In the genomic region with DNA sequence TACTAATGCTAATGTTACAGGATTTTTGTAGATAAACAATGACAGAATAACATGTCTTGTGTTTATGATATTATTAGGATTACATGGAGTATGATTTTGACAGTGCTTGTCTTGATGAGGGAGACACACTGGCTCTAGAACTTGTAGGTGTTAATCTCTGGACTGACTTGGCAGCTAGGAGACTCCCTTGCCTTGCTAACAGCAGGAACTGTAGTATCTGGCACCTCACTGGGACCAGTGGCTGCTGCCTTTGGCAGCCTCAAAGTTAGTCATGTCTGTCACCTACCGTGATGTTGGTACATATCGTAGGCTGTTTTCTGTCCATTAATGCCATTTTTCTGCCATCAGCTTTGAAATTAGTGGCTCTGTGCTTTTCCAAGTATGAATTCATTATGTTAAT, we compare ENCODE assay signal across 1 cellular context.
TF ChIP-seq lines count a peak whose summit lies in the region.

No MANE protein-coding gene starts in this region.

TF ChIP-seq in WTC11, 78 proteins besides CTCF, POLR2A, EP300 and RAD21 (continued from another document):
- no peak for TF ChIP-seq ESRRA (CRISPR knock-in tag; IDR thresholded peaks at IDR 0.05; ENCODE audit: borderline replicate concordance)
- TF ChIP-seq, protein P1, sequence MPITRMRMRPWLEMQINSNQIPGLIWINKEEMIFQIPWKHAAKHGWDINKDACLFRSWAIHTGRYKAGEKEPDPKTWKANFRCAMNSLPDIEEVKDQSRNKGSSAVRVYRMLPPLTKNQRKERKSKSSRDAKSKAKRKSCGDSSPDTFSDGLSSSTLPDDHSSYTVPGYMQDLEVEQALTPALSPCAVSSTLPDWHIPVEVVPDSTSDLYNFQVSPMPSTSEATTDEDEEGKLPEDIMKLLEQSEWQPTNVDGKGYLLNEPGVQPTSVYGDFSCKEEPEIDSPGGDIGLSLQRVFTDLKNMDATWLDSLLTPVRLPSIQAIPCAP (CRISPR knock-in tag; IDR thresholded peaks at IDR 0.05), result no peak
- no peak for TF ChIP-seq NR3C1 (CRISPR knock-in tag; conservative IDR thresholded peaks at IDR 0.05; ENCODE audit: low read depth)
- no peak for TF ChIP-seq NR2C2 (CRISPR knock-in tag; IDR thresholded peaks at IDR 0.05)
- TF ChIP-seq, protein P2, sequence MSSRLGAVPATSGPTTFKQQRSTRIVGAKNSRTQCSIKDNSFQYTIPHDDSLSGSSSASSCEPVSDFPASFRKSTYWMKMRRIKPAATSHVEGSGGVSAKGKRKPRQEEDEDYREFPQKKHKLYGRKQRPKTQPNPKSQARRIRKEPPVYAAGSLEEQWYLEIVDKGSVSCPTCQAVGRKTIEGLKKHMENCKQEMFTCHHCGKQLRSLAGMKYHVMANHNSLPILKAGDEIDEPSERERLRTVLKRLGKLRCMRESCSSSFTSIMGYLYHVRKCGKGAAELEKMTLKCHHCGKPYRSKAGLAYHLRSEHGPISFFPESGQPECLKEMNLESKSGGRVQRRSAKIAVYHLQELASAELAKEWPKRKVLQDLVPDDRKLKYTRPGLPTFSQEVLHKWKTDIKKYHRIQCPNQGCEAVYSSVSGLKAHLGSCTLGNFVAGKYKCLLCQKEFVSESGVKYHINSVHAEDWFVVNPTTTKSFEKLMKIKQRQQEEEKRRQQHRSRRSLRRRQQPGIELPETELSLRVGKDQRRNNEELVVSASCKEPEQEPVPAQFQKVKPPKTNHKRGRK (CRISPR knock-in tag; IDR thresholded peaks at IDR 0.05; ENCODE audit: borderline replicate concordance), result no peak
- TF ChIP-seq, protein P3, sequence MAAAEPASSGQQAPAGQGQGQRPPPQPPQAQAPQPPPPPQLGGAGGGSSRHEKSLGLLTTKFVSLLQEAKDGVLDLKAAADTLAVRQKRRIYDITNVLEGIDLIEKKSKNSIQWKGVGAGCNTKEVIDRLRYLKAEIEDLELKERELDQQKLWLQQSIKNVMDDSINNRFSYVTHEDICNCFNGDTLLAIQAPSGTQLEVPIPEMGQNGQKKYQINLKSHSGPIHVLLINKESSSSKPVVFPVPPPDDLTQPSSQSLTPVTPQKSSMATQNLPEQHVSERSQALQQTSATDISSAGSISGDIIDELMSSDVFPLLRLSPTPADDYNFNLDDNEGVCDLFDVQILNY (CRISPR knock-in tag; IDR thresholded peaks at IDR 0.05), result no peak
- TF ChIP-seq, protein P4, sequence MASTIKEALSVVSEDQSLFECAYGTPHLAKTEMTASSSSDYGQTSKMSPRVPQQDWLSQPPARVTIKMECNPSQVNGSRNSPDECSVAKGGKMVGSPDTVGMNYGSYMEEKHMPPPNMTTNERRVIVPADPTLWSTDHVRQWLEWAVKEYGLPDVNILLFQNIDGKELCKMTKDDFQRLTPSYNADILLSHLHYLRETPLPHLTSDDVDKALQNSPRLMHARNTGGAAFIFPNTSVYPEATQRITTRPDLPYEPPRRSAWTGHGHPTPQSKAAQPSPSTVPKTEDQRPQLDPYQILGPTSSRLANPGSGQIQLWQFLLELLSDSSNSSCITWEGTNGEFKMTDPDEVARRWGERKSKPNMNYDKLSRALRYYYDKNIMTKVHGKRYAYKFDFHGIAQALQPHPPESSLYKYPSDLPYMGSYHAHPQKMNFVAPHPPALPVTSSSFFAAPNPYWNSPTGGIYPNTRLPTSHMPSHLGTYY (CRISPR knock-in tag; IDR thresholded peaks at IDR 0.05), result no peak
- no peak for TF ChIP-seq ZNF423 (CRISPR knock-in tag; IDR thresholded peaks at IDR 0.05)
TF ChIP-seq in WTC11: peak in this region for 0.
